In the genomic region with DNA sequence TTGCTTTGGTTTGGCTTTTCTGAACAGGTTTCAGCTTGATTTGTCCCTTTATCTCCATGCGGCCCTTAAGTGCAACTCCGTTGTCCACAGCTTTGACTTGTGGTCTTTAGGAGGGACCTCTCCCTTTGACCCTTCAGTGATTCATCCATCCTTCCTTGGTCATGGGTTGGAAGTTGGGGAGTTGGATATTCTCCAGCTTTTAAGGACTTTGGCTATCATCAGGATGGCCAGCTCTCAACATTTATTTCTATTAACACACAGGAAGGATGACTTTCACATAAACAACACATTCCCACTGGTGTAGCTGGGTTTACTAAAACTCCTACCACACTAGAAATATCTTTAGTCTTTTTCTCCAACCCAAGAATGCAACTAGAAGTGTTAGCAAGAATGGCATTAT, we compare ENCODE assay signal across 35 cellular contexts. TPM values are rescaled to one million over a fixed set of nuclear protein-coding genes. Genes with fewer than 3 reads are reported as not detected.
DNase-seq lines count a peak whose midpoint lies in the region.
"Had no signal": no experiment of that assay in that cellular context is flagged by ENCODE, and none has a peak within 500 bp of the region (broad histone marks: within the 10 kb centered on the region; RNA-seq: fewer than 3 reads in every experiment).

No MANE protein-coding gene starts in this region.

- intact Hi-C loops in activated CD4-positive, alpha-beta T cell treated with anti-CD3 and anti-CD28 coated beads, Interleukin-2, amount 10 ng/mL, durations not matched to agents 24 days and 14 days (cut with micrococcal nuclease), result no loop called here

- no peaks in the 10 kb centered on the region for H3K36me3 Mint-ChIP-seq in activated CD4-positive, alpha-beta T cell treated with anti-CD3 and anti-CD28 coated beads, Interleukin-2, amount 10 ng/mL, durations not matched to agents 24 days and 14 days (ENCODE audit: low read depth)
- H3K36me3 Mint-ChIP-seq: activated naive CD8-positive, alpha-beta T cell treated with anti-CD3 and anti-CD28 coated beads for 36 hours had no signal

- no peaks in the 10 kb centered on the region for H3K27me3 Mint-ChIP-seq in activated CD4-positive, alpha-beta T cell treated with anti-CD3 and anti-CD28 coated beads, Interleukin-2, amount 10 ng/mL, durations not matched to agents 24 days and 14 days
- H3K27me3 Mint-ChIP-seq: activated B cell treated with CpG ODN at 0.5 μM for 24 hours; activated naive CD8-positive, alpha-beta T cell treated with anti-CD3 and anti-CD28 coated beads for 36 hours had no signal

- no peak overlapping the region for H3K4me3 Mint-ChIP-seq in activated CD4-positive, alpha-beta T cell treated with anti-CD3 and anti-CD28 coated beads, Interleukin-2, amount 10 ng/mL, durations not matched to agents 24 days and 14 days
- H3K4me3 Mint-ChIP-seq: activated B cell treated with CpG ODN at 0.5 μM for 24 hours; activated naive CD8-positive, alpha-beta T cell treated with anti-CD3 and anti-CD28 coated beads for 36 hours; neural crest cell had no signal

- peaks cover 1% of the 10 kb centered on the region for H3K9me3 Mint-ChIP-seq in activated CD4-positive, alpha-beta T cell treated with anti-CD3 and anti-CD28 coated beads, Interleukin-2, amount 10 ng/mL, durations not matched to agents 24 days and 14 days

- no peaks in the 10 kb centered on the region for H3K36me3 ChIP-seq in H7 (replicated peaks; ENCODE audit: control insufficient read depth, insufficient read depth, low read length)
- H3K36me3 ChIP-seq: BE2C, gastroesophageal sphincter, pancreas, spleen, stomach had no signal

- H3K4me3 ChIP-seq in H7 (ENCODE audit: insufficient read depth, low read depth, low read length), result no peak overlapping the region
- H3K4me3 ChIP-seq: A549, coronary artery, gastroesophageal sphincter, hepatocyte, K562, lung, pancreas, spleen, stomach had no signal

- DNase-seq in AG08396 (ENCODE audit: low spot score), result peak; percentile 18
- peak; percentile 88 for DNase-seq in HT1080 (ENCODE audit: low read depth)
- peak; percentile 32 for DNase-seq in dermis blood vessel endothelial cell
- DNase-seq in iris pigment epithelial cell (ENCODE audit: low read depth), result peak; percentile 29
- DNase-seq in NCI-H2107 treated with DMSO at 0.1 percent for 48 hours (lab: John Stamatoyannopoulos, UW; ENCODE audit: unreplicated experiment), result no peak
- DNase-seq in H7, result no peak
- no peak for DNase-seq in NOMO-1 treated with dmso at 0.1 percent for 144 hours (lab: John Stamatoyannopoulos, UW; ENCODE audit: unreplicated experiment)
- no peak for DNase-seq in activated CD4-positive, alpha-beta T cell treated with anti-CD3 and anti-CD28 coated beads, Interleukin-2, amount 10 ng/mL, durations not matched to agents 24 days and 14 days
- DNase-seq: activated B cell treated with CpG ODN at 0.5 μM for 24 hours; activated CD4-positive, alpha-beta T cell treated with anti-CD3 and anti-CD28 coated beads, Interleukin-2, amount 50 U/mL, for 1 hour; activated effector memory CD4-positive, alpha-beta T cell treated with anti-CD3 and anti-CD28 coated beads, Interleukin-2, amount 50 U/mL, for 16 hours; activated naive CD8-positive, alpha-beta T cell treated with anti-CD3 and anti-CD28 coated beads for 36 hours; activated T-cell treated with anti-CD3 and anti-CD28 coated beads, Interleukin-2, amount 50 U/mL, for 1 hour; anterior cingulate cortex; BE2C; DMS 273 treated with DMSO at 0.1 percent for 48 hours; effector memory CD4-positive, alpha-beta T cell; erythroblast; NCI-H1092 treated with DMSO at 0.1 percent for 48 hours; NCI-H187; NCI-H2171 treated with DMSO at 0.1 percent for 48 hours; NCI-H510A treated with DMSO at 0.1 percent for 48 hours; pancreas; retina; spleen; stimulated activated CD8-positive, alpha-beta memory T cell treated with anti-CD3 and anti-CD28 coated beads, Interleukin-4, amount 100 ng/mL, for 48 hours; stomach; T-helper 1 cell had no signal

- H3K27me3 ChIP-seq in H7 (ENCODE audit: control insufficient read depth, insufficient read depth, low read length), result no peaks in the 10 kb centered on the region
- H3K27me3 ChIP-seq: BE2C, gastroesophageal sphincter, hepatocyte, pancreas, spleen, stomach had no signal

- H3K4me1 Mint-ChIP-seq in activated CD4-positive, alpha-beta T cell treated with anti-CD3 and anti-CD28 coated beads, Interleukin-2, amount 10 ng/mL, durations not matched to agents 24 days and 14 days, result no peaks in the 10 kb centered on the region
- H3K4me1 Mint-ChIP-seq: activated B cell treated with CpG ODN at 0.5 μM for 24 hours; activated naive CD8-positive, alpha-beta T cell treated with anti-CD3 and anti-CD28 coated beads for 36 hours; neural crest cell had no signal

- no peak overlapping the region for H3K27ac Mint-ChIP-seq in activated CD4-positive, alpha-beta T cell treated with anti-CD3 and anti-CD28 coated beads, Interleukin-2, amount 10 ng/mL, durations not matched to agents 24 days and 14 days
- H3K27ac Mint-ChIP-seq: activated B cell treated with CpG ODN at 0.5 μM for 24 hours; activated naive CD8-positive, alpha-beta T cell treated with anti-CD3 and anti-CD28 coated beads for 36 hours had no signal

RNA-seq across cellular contexts. Expression of a gene that starts 50.9 kb away (rescaled TPM):
- total RNA-seq in HT1080 (2014; rRNA removed; shearing (Covaris generic)), result 37.3 and 38.9 TPM in 2 replicates
- 50.4 and 68.7 TPM in 2 replicates for polyA plus RNA-seq in HT1080 (2015; cell fraction: cytosol; rRNA removed)
- polyA plus RNA-seq in HT1080 (2015; cell fraction: nucleus; rRNA removed), result 91.3 and 96.3 TPM in 2 replicates
- total RNA-seq in dermis blood vessel endothelial cell, result 7.3 and 13.4 TPM in 2 replicates
- 8.7 and 12.0 TPM in 2 replicates for total RNA-seq in H7 (2014; rRNA removed; shearing (Covaris generic))
- total RNA-seq in activated CD4-positive, alpha-beta T cell treated with anti-CD3 and anti-CD28 coated beads, Interleukin-2, amount 10 ng/mL, durations not matched to agents 24 days and 14 days, result 16.8 and 20.0 TPM in 2 replicates

Comparison
In these comparisons a context has a peak if more than half of its experiments do, and no peak if none do; other contexts are left out.
1. DNase-seq: peak in AG08396 (single experiment), HT1080 (single experiment), dermis blood vessel endothelial cell (single experiment) and iris pigment epithelial cell (single experiment); none in NCI-H2107 treated with DMSO at 0.1 percent for 48 hours (single experiment), H7 (single experiment), NOMO-1 treated with dmso at 0.1 percent for 144 hours (single experiment) and activated CD4-positive, alpha-beta T cell treated with anti-CD3 and anti-CD28 coated beads, Interleukin-2, amount 10 ng/mL, durations not matched to agents 24 days and 14 days (single experiment).